ENCODE assay signal across 12 cellular contexts in genomic region chr9:88732128-88732527, GRCh38.
DNase-seq lines count a peak whose midpoint lies in the region; ATAC-seq and TF ChIP-seq lines count a peak whose summit lies in the region.
"Had no signal": no experiment of that assay in that cellular context is flagged by ENCODE, and none has a peak within 500 bp of the region (broad histone marks: within the 10 kb centered on the region; RNA-seq: fewer than 3 reads in every experiment).

No MANE protein-coding gene starts in this region.

- no peak for TF ChIP-seq POLR2A in tibial nerve (IDR thresholded peaks at IDR 0.05)
- no peak for TF ChIP-seq POLR2A in upper lobe of left lung (IDR thresholded peaks at IDR 0.05)

- DNase-seq in adipocyte (ENCODE audit: low read depth), result peak; percentile 92
- peak; percentile 92 for DNase-seq in fibroblast of gingiva (ENCODE audit: low read depth)
- DNase-seq in medulla oblongata (ENCODE audit: extremely low spot score), result peak; percentile 68
- peak in 1 of 2 donors; percentile 68 for DNase-seq in tibial nerve (ENCODE audit: low spot score in 2 of 2)
- no peak for DNase-seq in HK-2 (ENCODE audit: unreplicated experiment)
- no peak for DNase-seq in upper lobe of left lung
- DNase-seq: activated T-cell treated with anti-CD3 and anti-CD28 coated beads for 4 hours; NCI-H2081 treated with DMSO at 0.1 percent for 48 hours; stimulated activated CD4-positive, alpha-beta T cell treated with anti-CD3 and anti-CD28 coated beads, Interleukin-4, amount 100 ng/mL, for 4 hours; stimulated activated naive CD4-positive, alpha-beta T cell treated with Interleukin-2 at 50 U/mL for 16 hours had no signal

- 61 to 66% methylated on average over 4 of the region's 4 CpGs for WGBS in tibial nerve, 2 donors
- 75 to 81% methylated on average over 4 of the region's 4 CpGs for WGBS in upper lobe of left lung, 2 donors

- peak overlapping the region in 2 of 4 donors; percentile 41 to 61 for H3K27ac ChIP-seq in tibial nerve
- H3K27ac ChIP-seq in upper lobe of left lung, result peak overlapping the region in 1 of 4 donors; percentile 46
- H3K27ac ChIP-seq: KMS-11 had no signal

- peak; percentile 31 to 90 for TF ChIP-seq EP300 in tibial nerve (IDR thresholded peaks at IDR 0.05)
- TF ChIP-seq EP300 in upper lobe of left lung (IDR thresholded peaks at IDR 0.05), result peak in 1 of 4 donors; percentile 25

- H3K36me3 ChIP-seq in adipocyte (ENCODE audit: control insufficient read depth, insufficient read depth, low read length, severe bottlenecking) (no peaks in the 10 kb centered on the region), tibial nerve (no peaks in the 10 kb centered on the region), upper lobe of left lung (no peaks in the 10 kb centered on the region)

- H3K4me1 ChIP-seq in adipocyte (ENCODE audit: control insufficient read depth, insufficient read depth, low read length) (peaks cover 35% of the 10 kb centered on the region), tibial nerve (peaks cover 0 to 28% (median 3%) of the 10 kb centered on the region in 4 donors), upper lobe of left lung (peaks cover 0 to 6% (median 3%) of the 10 kb centered on the region in 4 donors)

- H3K27me3 ChIP-seq in adipocyte (replicated peaks; ENCODE audit: control insufficient read depth, insufficient read depth, low read length) (no peaks in the 10 kb centered on the region), tibial nerve (no peaks in the 10 kb centered on the region), upper lobe of left lung (no peaks in the 10 kb centered on the region)

- TF ChIP-seq CTCF in tibial nerve (IDR thresholded peaks at IDR 0.05) (no peak), upper lobe of left lung (IDR thresholded peaks at IDR 0.05) (no peak)

- ATAC-seq in upper lobe of left lung (ENCODE audit: low FRiP score in 2 of 2), result no peak
- no peak for ATAC-seq in activated CD4-positive, CD25-positive, alpha-beta regulatory T cell treated with anti-CD3 and anti-CD28 coated beads, Interleukin-2, amount 50 U/mL, for 24 hours

- H3K4me3 ChIP-seq in adipocyte (ENCODE audit: low read length) (no peak overlapping the region), tibial nerve (no peak overlapping the region), upper lobe of left lung (no peak overlapping the region)

- H3K9me3 ChIP-seq in adipocyte (ENCODE audit: control insufficient read depth, low read length), result no peaks in the 10 kb centered on the region
- no peaks in the 10 kb centered on the region for H3K9me3 ChIP-seq in tibial nerve
- H3K9me3 ChIP-seq in upper lobe of left lung, result no peaks in the 10 kb centered on the region

- peak overlapping the region; percentile 8 for H3K9ac ChIP-seq in adipocyte (ENCODE audit: low read length)
- H3K9ac ChIP-seq: KMS-11 had no signal

Comparison
In these comparisons a context has a peak if more than half of its experiments do, and no peak if none do; other contexts are left out.
1. DNase-seq: peak in adipocyte (single experiment), fibroblast of gingiva (single experiment) and medulla oblongata (single experiment); none in HK-2 (single experiment) and upper lobe of left lung (0 of 2).